ENCODE assay signal across 8 cellular contexts in genomic region chr17:16584273-16584995, GRCh38. TPM values are rescaled to one million over a fixed set of nuclear protein-coding genes. Genes with fewer than 3 reads are reported as not detected.
DNase-seq lines count a peak whose midpoint lies in the region; ATAC-seq, FAIRE-seq and TF ChIP-seq lines count a peak whose summit lies in the region.

No MANE protein-coding gene starts in this region.

- CTCF ChIA-PET in activated CD4-positive, alpha-beta T cell treated with anti-CD3 and anti-CD28 coated beads, Interleukin-2, amount 10 ng/mL, durations not matched to agents 7 days and 5 days (lab: Charles Lee), result interaction anchor here (0.7 to 2.6 kb wide), 10 partner anchors 10 to 221 kb away, joined by 3 to 19 read pairs (median 4); partner anchors contain the start of gene ZNF287

- FAIRE-seq in H54 (lab: Jason Lieb, UNC), result no peak

- peak; percentile 45 for TF ChIP-seq POLR2A in H54 (IDR thresholded peaks at IDR 0.05; ENCODE audit: low read depth, low read length)

- H3K36me3 Mint-ChIP-seq in activated CD4-positive, alpha-beta T cell treated with anti-CD3 and anti-CD28 coated beads, Interleukin-2, amount 10 ng/mL, durations not matched to agents 7 days and 5 days (ENCODE audit: low read depth), result peaks cover 2% of the 10 kb centered on the region

- peaks cover 15% of the 10 kb centered on the region for H3K9me3 Mint-ChIP-seq in activated CD4-positive, alpha-beta T cell treated with anti-CD3 and anti-CD28 coated beads, Interleukin-2, amount 10 ng/mL, durations not matched to agents 7 days and 5 days

- POLR2A ChIA-PET in activated CD4-positive, alpha-beta T cell treated with anti-CD3 and anti-CD28 coated beads, Interleukin-2, amount 10 ng/mL, durations not matched to agents 7 days and 5 days (lab: Charles Lee), result interaction anchor here (1.0 kb wide), 1 partner anchor 48 kb away, joined by 5 read pairs; no protein-coding TSS in a partner anchor

- peak overlapping the region; percentile 60 for H3K4me3 ChIP-seq in AG10803 (ENCODE audit: low read length)
- peak overlapping the region; percentile 47 for H3K4me3 ChIP-seq in coronary artery

- no peak overlapping the region for H3K27ac Mint-ChIP-seq in activated CD4-positive, alpha-beta T cell treated with anti-CD3 and anti-CD28 coated beads, Interleukin-2, amount 10 ng/mL, durations not matched to agents 7 days and 5 days

- no peak for ATAC-seq in HG03342 (IDR thresholded peaks at IDR 0.05; ENCODE audit: unreplicated experiment)

- H3K4me1 Mint-ChIP-seq in activated CD4-positive, alpha-beta T cell treated with anti-CD3 and anti-CD28 coated beads, Interleukin-2, amount 10 ng/mL, durations not matched to agents 7 days and 5 days, result peaks cover 22% of the 10 kb centered on the region

- H3K4me3 Mint-ChIP-seq in activated CD4-positive, alpha-beta T cell treated with anti-CD3 and anti-CD28 coated beads, Interleukin-2, amount 10 ng/mL, durations not matched to agents 7 days and 5 days, result peak overlapping the region; percentile 66

- TF ChIP-seq CTCF in AG10803 (conservative IDR thresholded peaks at IDR 0.05; ENCODE audit: low read length) (peak; percentile 78), coronary artery (IDR thresholded peaks at IDR 0.05) (peak; percentile 91)

- H3K27ac ChIP-seq in coronary artery, result no peak overlapping the region

- H3K27me3 Mint-ChIP-seq in activated CD4-positive, alpha-beta T cell treated with anti-CD3 and anti-CD28 coated beads, Interleukin-2, amount 10 ng/mL, durations not matched to agents 7 days and 5 days, result peaks cover 41% of the 10 kb centered on the region

- DNase-seq in AG10803 (ENCODE audit: low read depth), result peak; percentile 86
- DNase-seq in H54 (ENCODE audit: insufficient read length, low spot score), result peak; percentile 94
- DNase-seq in NCI-H460 (ENCODE audit: extremely low read depth, low read depth), result peak; percentile 73
- DNase-seq in activated CD4-positive, alpha-beta T cell treated with anti-CD3 and anti-CD28 coated beads, Interleukin-2, amount 10 ng/mL, durations not matched to agents 7 days and 5 days, result peak; percentile 90
- DNase-seq in coronary artery (ENCODE audit: low spot score), result peak; percentile 90
- peak; percentile 88 for DNase-seq in kidney tubule cell (ENCODE audit: low spot score)
- DNase-seq in stimulated activated CD4-positive, alpha-beta T cell treated with anti-CD3 and anti-CD28 coated beads, Interleukin-15, amount 100 ng/mL, for 1 hour (ENCODE audit: low read depth in 1 of 2, low spot score in 1 of 2), result peak; percentile 84 to 86

RNA-seq across cellular contexts. Expression of gene ZNF287, which starts 15.4 kb away (rescaled TPM):
- total RNA-seq in NCI-H460 (2014; rRNA removed; shearing (Covaris generic)), result 5.4 and 5.5 TPM in 2 replicates
- polyA plus RNA-seq in NCI-H460 (2014; cell fraction: nucleus; rRNA removed), result 6.4 and 8.6 TPM in 2 replicates
- total RNA-seq in activated CD4-positive, alpha-beta T cell treated with anti-CD3 and anti-CD28 coated beads, Interleukin-2, amount 10 ng/mL, durations not matched to agents 7 days and 5 days, result 1 to 10 TPM; 5.7 to 6.1 TPM
